In the genomic region with DNA sequence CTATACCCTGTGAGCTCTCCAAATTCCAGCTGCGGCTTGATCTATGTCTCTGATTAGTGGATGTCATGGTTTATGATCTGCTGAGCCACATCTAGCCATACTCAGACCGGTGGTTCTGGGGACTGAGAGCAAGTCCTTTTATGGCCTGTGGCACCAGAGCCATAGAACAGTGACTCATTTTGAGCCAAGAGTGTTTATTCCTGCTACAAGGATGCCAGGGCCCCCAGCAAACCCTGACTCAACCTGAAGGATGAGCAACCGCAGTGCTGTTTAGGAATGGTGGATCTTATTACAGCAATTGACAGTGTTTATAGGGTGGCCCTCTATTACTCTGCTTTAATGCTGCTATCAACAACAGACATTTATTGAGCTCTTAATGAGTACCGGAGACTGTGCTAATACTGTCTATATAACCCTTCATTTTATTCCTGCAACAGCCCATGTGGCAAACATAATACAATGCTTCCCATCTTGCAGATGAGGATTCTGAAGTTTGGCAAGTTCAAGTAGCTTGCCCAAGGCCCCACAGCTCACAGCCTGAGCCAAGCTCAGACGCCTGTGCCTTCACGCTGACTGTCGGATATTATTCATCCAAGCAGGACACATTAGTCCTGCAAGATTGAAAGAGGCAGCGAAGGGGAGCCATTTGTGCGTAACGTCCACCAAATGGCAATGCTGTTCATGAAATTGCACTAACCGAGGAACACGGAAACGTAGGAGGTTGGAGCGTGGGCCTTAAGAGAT, we compare ENCODE assay signal across 15 cellular contexts.
DNase-seq lines count a peak whose midpoint lies in the region; ATAC-seq and TF ChIP-seq lines count a peak whose summit lies in the region.
"Had no signal": no experiment of that assay in that cellular context is flagged by ENCODE, and none has a peak within 500 bp of the region (broad histone marks: within the 10 kb centered on the region; RNA-seq: fewer than 3 reads in every experiment).

No MANE protein-coding gene starts in this region.

- no peaks in the 10 kb centered on the region for H3K4me1 ChIP-seq in trophoblast cell (ENCODE audit: control insufficient read depth in 1 of 2, insufficient read depth in 2 of 2, low read length in 2 of 2)
- no peaks in the 10 kb centered on the region for H3K4me1 ChIP-seq in testis
- H3K4me1 ChIP-seq: heart left ventricle had no signal

- no peak overlapping the region for H3K18ac ChIP-seq in trophoblast cell (ENCODE audit: low read length)

- no peak overlapping the region for H4K8ac ChIP-seq in trophoblast cell (ENCODE audit: low read depth, low read length)

- H3K79me2 ChIP-seq in trophoblast cell (ENCODE audit: control insufficient read depth, insufficient read depth, low read length, poor library complexity): no peaks in the 10 kb centered on the region

- H3K9me3 Mint-ChIP-seq in T-helper 1 cell treated with Interleukin-12 subunit alpha and Interleukin-12 subunit beta and Interleukin-4 antibody, amounts not matched to agents 30 μg/mL and 1 μg/mL, for 36 hours: no peaks in the 10 kb centered on the region
- H3K9me3 Mint-ChIP-seq: activated B cell treated with CpG ODN at 0.5 μM for 24 hours, type B pancreatic cell had no signal

- H3K27ac ChIP-seq in trophoblast cell (ENCODE audit: low read depth, low read length): no peak overlapping the region
- H3K27ac ChIP-seq in testis: no peak overlapping the region
- H3K27ac ChIP-seq: heart left ventricle had no signal

- H2BK120ac ChIP-seq in trophoblast cell (ENCODE audit: insufficient read depth, low read length, poor library complexity): no peak overlapping the region

- H3K9me3 ChIP-seq in trophoblast cell (ENCODE audit: insufficient read depth, low read depth, low read length): no peaks in the 10 kb centered on the region
- no peaks in the 10 kb centered on the region for H3K9me3 ChIP-seq in testis
- H3K9me3 ChIP-seq: heart left ventricle had no signal

- no peak overlapping the region for H2BK12ac ChIP-seq in trophoblast cell (ENCODE audit: low read length)

- H3K4me3 Mint-ChIP-seq in T-helper 1 cell treated with Interleukin-12 subunit alpha and Interleukin-12 subunit beta and Interleukin-4 antibody, amounts not matched to agents 30 μg/mL and 1 μg/mL, for 36 hours: no peak overlapping the region
- H3K4me3 Mint-ChIP-seq: activated B cell treated with CpG ODN at 0.5 μM for 24 hours, type B pancreatic cell had no signal

- no peak overlapping the region for H3K14ac ChIP-seq in trophoblast cell (ENCODE audit: low read length)

- no peak for TF ChIP-seq POLR2A in testis (IDR thresholded peaks at IDR 0.05)

- no peak overlapping the region for H2AFZ ChIP-seq in trophoblast cell (ENCODE audit: insufficient read depth, low read length, poor library complexity)

- no peaks in the 10 kb centered on the region for H3K27me3 Mint-ChIP-seq in T-helper 1 cell treated with Interleukin-12 subunit alpha and Interleukin-12 subunit beta and Interleukin-4 antibody, amounts not matched to agents 30 μg/mL and 1 μg/mL, for 36 hours (ENCODE audit: low read depth)
- H3K27me3 Mint-ChIP-seq: activated B cell treated with CpG ODN at 0.5 μM for 24 hours, type B pancreatic cell had no signal

- no peak overlapping the region for H3K4me2 ChIP-seq in trophoblast cell (ENCODE audit: low read length)

- H2BK5ac ChIP-seq in trophoblast cell (ENCODE audit: low read depth, low read length, poor library complexity): no peak overlapping the region

- no peak overlapping the region for H4K91ac ChIP-seq in trophoblast cell (ENCODE audit: low read depth, low read length)

- H4K12ac ChIP-seq in trophoblast cell (ENCODE audit: low read depth, low read length): no peak overlapping the region

- H2AK5ac ChIP-seq in trophoblast cell (ENCODE audit: low read length): no peak overlapping the region

- H3K36me3 Mint-ChIP-seq in T-helper 1 cell treated with Interleukin-12 subunit alpha and Interleukin-12 subunit beta and Interleukin-4 antibody, amounts not matched to agents 30 μg/mL and 1 μg/mL, for 36 hours (ENCODE audit: low read depth): peaks cover 2% of the 10 kb centered on the region

- H3K4me1 Mint-ChIP-seq in T-helper 1 cell treated with Interleukin-12 subunit alpha and Interleukin-12 subunit beta and Interleukin-4 antibody, amounts not matched to agents 30 μg/mL and 1 μg/mL, for 36 hours (ENCODE audit: low read depth): no peaks in the 10 kb centered on the region
- H3K4me1 Mint-ChIP-seq: activated B cell treated with CpG ODN at 0.5 μM for 24 hours had no signal

- no peaks in the 10 kb centered on the region for H3K36me3 ChIP-seq in trophoblast cell (ENCODE audit: control insufficient read depth in 1 of 2, insufficient read depth in 2 of 2, low read length in 2 of 2)
- H3K36me3 ChIP-seq in testis (ENCODE audit: low read depth, missing control alignments): no peaks in the 10 kb centered on the region
- H3K36me3 ChIP-seq: heart left ventricle had no signal

- H3K27ac Mint-ChIP-seq in T-helper 1 cell treated with Interleukin-12 subunit alpha and Interleukin-12 subunit beta and Interleukin-4 antibody, amounts not matched to agents 30 μg/mL and 1 μg/mL, for 36 hours: peak overlapping the region; percentile 1
- H3K27ac Mint-ChIP-seq: activated B cell treated with CpG ODN at 0.5 μM for 24 hours, type B pancreatic cell had no signal

- intact Hi-C loops in left ventricle myocardium superior (cut with micrococcal nuclease): no loop called here
- intact Hi-C loops in testis (cut with DNase I; ENCODE audit: low total_unique reads): no loop called here

- ATAC-seq in SK-N-SH treated with all-trans-retinoic acid at 6 μM for 48 hours: peak; percentile 86
- ATAC-seq in left ventricle myocardium superior: no peak
- ATAC-seq: heart left ventricle had no signal

- no peaks in the 10 kb centered on the region for H3K79me1 ChIP-seq in trophoblast cell (ENCODE audit: low read length)

- H3K27me3 ChIP-seq in trophoblast cell (ENCODE audit: insufficient read depth, low read length) (no peaks in the 10 kb centered on the region), testis (no peaks in the 10 kb centered on the region)
- H3K27me3 ChIP-seq: heart left ventricle had no signal

- no peak overlapping the region for H3K4ac ChIP-seq in trophoblast cell (ENCODE audit: low read depth, low read length)

- no peak overlapping the region for H3K4me3 ChIP-seq in fibroblast of pulmonary artery (replicated peaks; ENCODE audit: low read depth, low read length)
- H3K4me3 ChIP-seq in trophoblast cell (ENCODE audit: low read depth, low read length): no peak overlapping the region
- H3K4me3 ChIP-seq in testis: no peak overlapping the region
- H3K4me3 ChIP-seq: heart left ventricle, lung had no signal

- no peak overlapping the region for H3K9ac ChIP-seq in trophoblast cell (ENCODE audit: low read length)

- no peak overlapping the region for H3K23ac ChIP-seq in trophoblast cell (ENCODE audit: low read length)

- TF ChIP-seq CTCF in fibroblast of pulmonary artery (IDR thresholded peaks at IDR 0.05; ENCODE audit: low read length, missing control alignments) (no peak), testis (IDR thresholded peaks at IDR 0.05) (no peak)

- WGBS in trophoblast cell (ENCODE audit: extremely low coverage, insufficient coverage, insufficient read length): no CpG with 5 or more reads among the region's 14 CpGs
- 77 to 79% methylated on average over 14 of the region's 14 CpGs for whole genome bisulfite sequencing in testis, 2 donors

- no peak for DNase-seq in T-helper 1 cell
- DNase-seq in fibroblast of pulmonary artery (ENCODE audit: low read depth): peak; percentile 6
- DNase-seq in cerebellar nuclear complex (lab: John Stamatoyannopoulos, UW): no peak
- DNase-seq in left ventricle myocardium superior: no peak
- DNase-seq in trophoblast cell: no peak
- DNase-seq in testis: no peak
- DNase-seq: activated B cell treated with CpG ODN at 0.5 μM for 24 hours; activated CD8-positive, alpha-beta memory T cell treated with anti-CD3 and anti-CD28 coated beads, Interleukin-2, amount 50 U/mL, for 48 hours; heart left ventricle; NCI-H1694; nucleus accumbens had no signal

TF ChIP-seq in SK-N-SH treated with all-trans-retinoic acid at 6 μM for 48 hours, 23 proteins besides CTCF, POLR2A, EP300 and RAD21:
- TF ChIP-seq ESRRG (CRISPR knock-in tag; IDR thresholded peaks at IDR 0.05): no peak
- TF ChIP-seq ZNF565 (CRISPR knock-in tag; conservative IDR thresholded peaks at IDR 0.05; ENCODE audit: low read depth): no peak
- TF ChIP-seq ZFP3 (CRISPR knock-in tag; IDR thresholded peaks at IDR 0.05): no peak
- TF ChIP-seq TCF4 (CRISPR knock-in tag; IDR thresholded peaks at IDR 0.05; ENCODE audit: borderline replicate concordance): no peak
- no peak for TF ChIP-seq PPARA (CRISPR knock-in tag; IDR thresholded peaks at IDR 0.05; ENCODE audit: borderline replicate concordance)
- no peak for TF ChIP-seq ZC3H10 (CRISPR knock-in tag; IDR thresholded peaks at IDR 0.05)
- no peak for TF ChIP-seq ARNTL (CRISPR knock-in tag; IDR thresholded peaks at IDR 0.05; ENCODE audit: borderline replicate concordance, low read depth)
- TF ChIP-seq, protein P1, sequence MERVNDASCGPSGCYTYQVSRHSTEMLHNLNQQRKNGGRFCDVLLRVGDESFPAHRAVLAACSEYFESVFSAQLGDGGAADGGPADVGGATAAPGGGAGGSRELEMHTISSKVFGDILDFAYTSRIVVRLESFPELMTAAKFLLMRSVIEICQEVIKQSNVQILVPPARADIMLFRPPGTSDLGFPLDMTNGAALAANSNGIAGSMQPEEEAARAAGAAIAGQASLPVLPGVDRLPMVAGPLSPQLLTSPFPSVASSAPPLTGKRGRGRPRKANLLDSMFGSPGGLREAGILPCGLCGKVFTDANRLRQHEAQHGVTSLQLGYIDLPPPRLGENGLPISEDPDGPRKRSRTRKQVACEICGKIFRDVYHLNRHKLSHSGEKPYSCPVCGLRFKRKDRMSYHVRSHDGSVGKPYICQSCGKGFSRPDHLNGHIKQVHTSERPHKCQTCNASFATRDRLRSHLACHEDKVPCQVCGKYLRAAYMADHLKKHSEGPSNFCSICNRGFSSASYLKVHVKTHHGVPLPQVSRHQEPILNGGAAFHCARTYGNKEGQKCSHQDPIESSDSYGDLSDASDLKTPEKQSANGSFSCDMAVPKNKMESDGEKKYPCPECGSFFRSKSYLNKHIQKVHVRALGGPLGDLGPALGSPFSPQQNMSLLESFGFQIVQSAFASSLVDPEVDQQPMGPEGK (CRISPR knock-in tag; IDR thresholded peaks at IDR 0.05; ENCODE audit: borderline replicate concordance): no peak
- TF ChIP-seq ZFP30 (CRISPR knock-in tag; IDR thresholded peaks at IDR 0.05): no peak
